In genomic region chr5:4640793-4641192, GRCh38 we compare ENCODE assay signal across 14 cellular contexts.
DNase-seq lines count a peak whose midpoint lies in the region; ATAC-seq and TF ChIP-seq lines count a peak whose summit lies in the region.
"Had no signal": no experiment of that assay in that cellular context is flagged by ENCODE, and none has a peak within 500 bp of the region (broad histone marks: within the 10 kb centered on the region; RNA-seq: fewer than 3 reads in every experiment).

No MANE protein-coding gene starts in this region.

- no peak for ATAC-seq in GM21423 (IDR thresholded peaks at IDR 0.05; ENCODE audit: unreplicated experiment)
- ATAC-seq: gastroesophageal sphincter, sciatic nerve had no signal

- TF ChIP-seq CTCF in AG10803 (conservative IDR thresholded peaks at IDR 0.05; ENCODE audit: low read length): peak; percentile 27

- H3K4me3 ChIP-seq in AG10803 (ENCODE audit: low read length): no peak overlapping the region
- H3K4me3 ChIP-seq: cardiac muscle cell, gastroesophageal sphincter had no signal

- DNase-seq in AG10803 (ENCODE audit: low read depth): peak; percentile 9
- peak; percentile 78 for DNase-seq in H4 (ENCODE audit: low spot score)
- peak; percentile 60 for DNase-seq in RPMI7951 (ENCODE audit: low read depth)
- DNase-seq in fibroblast of the conjunctiva (ENCODE audit: low read depth): peak; percentile 1
- DNase-seq in activated gamma-delta T cell (lab: John Stamatoyannopoulos, UW): no peak
- no peak for DNase-seq in activated CD4-positive, CD25-positive, alpha-beta regulatory T cell treated with anti-CD3 and anti-CD28 coated beads, Interleukin-2, amount 50 U/mL, for 72 hours
- DNase-seq in stimulated activated CD4-positive, alpha-beta T cell treated with anti-CD3 and anti-CD28 coated beads, Interleukin-12 subunit alpha, Interleukin-12 subunit beta, amount 100 ng/mL, for 4 hours: no peak
- DNase-seq: activated T-cell treated with anti-CD3 and anti-CD28 coated beads for 4 hours, BE2C, NCI-H69 had no signal

Comparison
In these comparisons a context has a peak if more than half of its experiments do, and no peak if none do; other contexts are left out.
1. DNase-seq: peak in AG10803 (single experiment), H4 (single experiment), RPMI7951 (single experiment) and fibroblast of the conjunctiva (single experiment); none in activated gamma-delta T cell (single experiment), activated CD4-positive, CD25-positive, alpha-beta regulatory T cell treated with anti-CD3 and anti-CD28 coated beads, Interleukin-2, amount 50 U/mL, for 72 hours (single experiment) and stimulated activated CD4-positive, alpha-beta T cell treated with anti-CD3 and anti-CD28 coated beads, Interleukin-12 subunit alpha, Interleukin-12 subunit beta, amount 100 ng/mL, for 4 hours (single experiment).